ENCODE assay signal across 8 cellular contexts in the genomic region with DNA sequence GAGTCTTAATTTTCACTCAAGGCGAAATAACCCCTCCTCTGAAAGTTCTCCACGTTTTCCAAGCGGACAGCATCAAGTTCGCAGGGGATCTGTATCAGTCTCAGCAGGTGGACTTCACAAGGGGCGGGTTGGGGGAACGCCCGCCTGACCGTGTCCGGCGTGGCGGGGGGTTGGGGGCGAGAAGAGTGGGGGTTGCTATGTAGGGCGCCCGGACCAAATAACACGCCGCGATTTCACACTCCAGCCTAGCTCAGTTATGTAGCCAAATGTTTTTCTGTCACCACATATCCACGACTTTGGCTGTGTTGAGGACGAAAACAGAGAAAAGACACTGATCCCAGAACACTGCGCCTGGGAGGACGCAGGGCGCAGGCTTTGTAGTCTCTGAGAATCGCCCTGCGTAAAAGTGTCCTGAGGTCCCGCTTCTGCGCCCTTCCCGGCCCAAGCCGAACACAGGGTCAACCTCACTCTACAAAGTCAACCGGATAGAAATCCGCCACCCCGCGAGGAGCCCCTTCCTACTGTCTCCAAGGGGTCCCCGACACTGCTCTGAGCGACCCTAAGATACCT. TPM values are rescaled to one million over a fixed set of nuclear protein-coding genes. Genes with fewer than 3 reads are reported as not detected.
DNase-seq lines count a peak whose midpoint lies in the region; ATAC-seq, FAIRE-seq and TF ChIP-seq lines count a peak whose summit lies in the region.

No MANE protein-coding gene starts in this region.

- peak overlapping the region; percentile 75 for H3K4me3 Mint-ChIP-seq in progenitor cell of endocrine pancreas (ENCODE audit: low read depth)

- peaks cover 36% of the 10 kb centered on the region for H3K36me3 ChIP-seq in SK-N-MC (ENCODE audit: insufficient read depth, low read length)

- H3K27ac ChIP-seq in SK-N-MC: peak overlapping the region; percentile 92

- peak overlapping the region; percentile 57 for H3K4me3 ChIP-seq in GM12864 (ENCODE audit: low read depth, low read length)
- peak overlapping the region; percentile 90 for H3K4me3 ChIP-seq in SK-N-MC

- no peaks in the 10 kb centered on the region for H3K9me3 ChIP-seq in SK-N-MC (ENCODE audit: low read depth, low read length)

- H3K4me1 Mint-ChIP-seq in progenitor cell of endocrine pancreas (ENCODE audit: low read depth): peaks cover 12% of the 10 kb centered on the region

- H3K27me3 Mint-ChIP-seq in progenitor cell of endocrine pancreas: peaks cover 71% of the 10 kb centered on the region

- in situ Hi-C loops in GM13976 (cut with MboI; ENCODE audit: low sequenced_read_pairs, unreplicated experiment): loop anchor here (5.0 kb wide), 1 partner anchor 214 kb away; no protein-coding TSS in a partner anchor

- no peaks in the 10 kb centered on the region for H3K9me3 Mint-ChIP-seq in progenitor cell of endocrine pancreas (ENCODE audit: low read depth)

- H3K9ac ChIP-seq in SK-N-MC (ENCODE audit: insufficient read length): peak overlapping the region; percentile 86

- DNase-seq in GM12864 (ENCODE audit: low read depth) (no peak), SK-N-MC (ENCODE audit: low read depth, low spot score) (no peak), germinal center (ENCODE audit: low spot score) (peak; percentile 25), progenitor cell of endocrine pancreas (ENCODE audit: low spot score, unreplicated experiment) (no peak), GM13976 (ENCODE audit: low spot score) (no peak), NCI-H1105 (lab: John Stamatoyannopoulos, UW) (no peak), RCC 7860 (ENCODE audit: low spot score) (no peak)

- no peak for FAIRE-seq in RCC 7860 (lab: Jason Lieb, UNC)

- no peaks in the 10 kb centered on the region for H3K36me3 Mint-ChIP-seq in progenitor cell of endocrine pancreas (ENCODE audit: insufficient read depth)

- no peak for TF ChIP-seq CTCF in GM12864 (IDR thresholded peaks at IDR 0.05; ENCODE audit: low read depth, low read length, missing control alignments)
- no peak for TF ChIP-seq CTCF in progenitor cell of endocrine pancreas (IDR thresholded peaks at IDR 0.05; ENCODE audit: unreplicated experiment)
- no peak for TF ChIP-seq CTCF in GM13976 (IDR thresholded peaks at IDR 0.05; ENCODE audit: borderline replicate concordance, control extremely low read depth, extremely low read depth, insufficient read depth, missing control alignments)

- peak overlapping the region; percentile 54 for H3K27ac Mint-ChIP-seq in progenitor cell of endocrine pancreas

- no peak for ATAC-seq in HG02840 (IDR thresholded peaks at IDR 0.05; ENCODE audit: low FRiP score, unreplicated experiment)

RNA-seq across cellular contexts. Expression of a gene that starts 0.5 kb away (rescaled TPM):
- total RNA-seq in progenitor cell of endocrine pancreas: 1.4 and 2.1 TPM in 2 replicates
